Comparison of ENCODE assay signal across 9 cellular contexts in the genomic region with DNA sequence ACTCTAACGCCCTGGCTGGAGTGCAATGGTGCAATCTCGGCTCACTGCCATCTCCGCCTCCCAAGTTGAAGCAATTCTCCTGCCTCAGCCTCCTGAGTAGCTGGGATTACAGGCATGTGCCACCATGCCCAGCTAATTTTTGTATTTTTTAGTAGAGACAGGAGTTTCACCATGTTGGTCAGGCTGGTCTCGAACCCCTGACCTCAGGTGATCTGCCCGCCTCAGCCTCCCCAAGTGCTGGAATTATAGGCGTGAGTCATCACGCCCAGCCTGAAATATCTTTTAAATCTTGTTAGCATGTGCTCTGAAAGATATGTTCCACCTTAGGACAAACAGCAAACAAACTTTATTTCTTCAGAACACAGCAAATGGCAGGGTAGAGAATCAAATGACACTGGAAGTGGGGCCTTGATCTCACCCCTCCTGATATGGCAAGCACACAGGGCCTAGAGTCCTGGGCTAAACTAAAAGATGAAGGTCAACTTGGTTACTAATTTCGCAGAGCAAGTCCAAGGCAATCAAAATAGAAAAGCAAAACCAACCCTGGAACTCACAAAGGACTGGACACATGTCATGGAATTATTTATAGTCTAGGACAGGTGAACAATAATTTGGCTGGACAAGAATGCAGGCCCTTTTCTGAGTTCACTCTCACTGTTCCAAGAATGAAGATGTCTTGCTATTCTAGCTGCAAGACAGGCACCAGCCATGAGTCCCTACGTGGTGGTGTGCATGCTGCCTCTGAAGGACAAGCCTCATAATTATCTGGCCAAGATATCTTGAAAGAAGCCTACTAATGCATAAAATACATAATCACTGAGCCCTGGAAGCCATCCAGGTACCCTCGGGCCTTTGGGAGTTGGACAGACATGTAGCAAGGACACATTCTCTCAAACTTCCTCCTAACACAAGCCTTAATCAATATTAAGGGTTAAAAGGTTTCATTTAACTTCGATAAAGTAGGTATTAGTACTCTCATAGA. TPM values are rescaled to one million over a fixed set of nuclear protein-coding genes. Genes with fewer than 3 reads are reported as not detected.
DNase-seq lines count a peak whose midpoint lies in the region; ATAC-seq and TF ChIP-seq lines count a peak whose summit lies in the region.
"Had no signal": no experiment of that assay in that cellular context is flagged by ENCODE, and none has a peak within 500 bp of the region (broad histone marks: within the 10 kb centered on the region; RNA-seq: fewer than 3 reads in every experiment).

No MANE protein-coding gene starts in this region.

- BruUV-seq in Panc1 (replicated peaks; lab: Mats Ljungman, UMichigan), result no TSS peak

- POLR2A ChIA-PET in Panc1 (lab: Charles Lee), result interaction anchor here (0.6 kb wide), 1 partner anchor 183 kb away, joined by 3 read pairs; no protein-coding TSS in a partner anchor

- H3K36me3 ChIP-seq in Panc1 (ENCODE audit: control insufficient read depth, insufficient read depth, low read length) (no peaks in the 10 kb centered on the region), psoas muscle (ENCODE audit: insufficient read depth in 1 of 2, low read depth in 1 of 2) (no peaks in the 10 kb centered on the region)

- TF ChIP-seq POLR2A in erythroblast (IDR thresholded peaks at IDR 0.05; ENCODE audit: low read length), result no peak

- DNase-seq in Panc1 (ENCODE audit: low read depth, low spot score) (no peak), erythroblast (lab: John Stamatoyannopoulos, UW) (peak; percentile 69 to 75), psoas muscle (no peak), dorsolateral prefrontal cortex (no peak), NCI-H748 (lab: John Stamatoyannopoulos, UW; ENCODE audit: unreplicated experiment) (no peak)
- DNase-seq: NCI-H2107 had no signal

- WGBS in psoas muscle, 3 donors, result 37 to 53% (median 43%) methylated on average over 11 of the region's 11 CpGs

- intact Hi-C loops in Panc1 (cut with micrococcal nuclease; ENCODE audit: unreplicated experiment) (no loop called here), psoas muscle (cut with DNase I) (no loop called here), dorsolateral prefrontal cortex (cut with DNase I) (no loop called here)

- H3K4me3 ChIP-seq in GM08714 (ENCODE audit: low read length), result 0 out of 2 replicates have a peak overlapping the region, but pooled peaks have one; percentile 34
- peak overlapping the region in 1 of 2 experiments; percentile 23; a peak in 1 of 4 replicates for H3K4me3 ChIP-seq in Panc1 (ENCODE audit: low read depth in 2 of 2, low read length in 2 of 2)
- peak overlapping the region; percentile 0 for H3K4me3 ChIP-seq in psoas muscle
- no peak overlapping the region for H3K4me3 ChIP-seq in dorsolateral prefrontal cortex

- in situ Hi-C loops in Panc1 (cut with HindIII; ENCODE audit: low pct_unique_long_range_greater_than_20kb, low sequenced_read_pairs), result no loop called here

- peak overlapping the region; percentile 91 for H3K27ac ChIP-seq in Panc1 (ENCODE audit: low read length)
- peak overlapping the region; percentile 91 for H3K27ac ChIP-seq in psoas muscle
- peak overlapping the region in 15 of 59 donors; percentile 4 to 74 (median 25) for H3K27ac ChIP-seq in dorsolateral prefrontal cortex

- H3K9me3 ChIP-seq in Panc1 (ENCODE audit: control insufficient read depth, insufficient read depth, low read depth, low read length) (no peaks in the 10 kb centered on the region), psoas muscle (no peaks in the 10 kb centered on the region)

- CTCF ChIA-PET in Panc1 (lab: Charles Lee), result interaction anchor here (0.6 kb wide), 1 partner anchor 32 kb away, joined by 3 read pairs; no protein-coding TSS in a partner anchor

- TF ChIP-seq CTCF in Panc1 (IDR thresholded peaks at IDR 0.05) (no peak), psoas muscle (IDR thresholded peaks at IDR 0.05) (no peak), dorsolateral prefrontal cortex (IDR thresholded peaks at IDR 0.05 in 54 of 56, conservative IDR thresholded peaks at IDR 0.05 in 2 of 56; ENCODE audit: low read depth in 1 of 56, partially characterized antibody in 56 of 56) (no peak)

- H3K4me1 ChIP-seq in Panc1 (ENCODE audit: control insufficient read depth, insufficient read depth, low read length), result peaks cover 64% of the 10 kb centered on the region
- H3K4me1 ChIP-seq in psoas muscle, result peaks cover 83% of the 10 kb centered on the region

- H3K27me3 ChIP-seq in Panc1 (ENCODE audit: control insufficient read depth, insufficient read depth, low read length), result no peaks in the 10 kb centered on the region
- no peaks in the 10 kb centered on the region for H3K27me3 ChIP-seq in psoas muscle (ENCODE audit: insufficient read depth in 3 of 3, low read length in 2 of 3)
- no peaks in the 10 kb centered on the region for H3K27me3 ChIP-seq in dorsolateral prefrontal cortex

- ATAC-seq in Panc1 (peak; percentile 56), psoas muscle (peak; percentile 67 to 78 (median 72)), HG02981 (IDR thresholded peaks at IDR 0.05; ENCODE audit: unreplicated experiment) (no peak), HG02571 (IDR thresholded peaks at IDR 0.05; ENCODE audit: unreplicated experiment) (no peak)

RNA-seq across cellular contexts. Expression of gene B4GALT5, which starts 35.6 kb away (rescaled TPM):
- 40.0 TPM for total RNA-seq in Panc1 (2021; ENCODE audit: unreplicated experiment)
- 29.8 TPM for polyA plus RNA-seq in Panc1 (2012; ENCODE audit: insufficient read length)
- 100 to 1,000 TPM in 2 of 4 donors, 10 to 100 TPM in 2; 49.3 to 284 (median 92.5) TPM for total RNA-seq in psoas muscle
- 10 to 100 TPM; 32.0 to 75.3 (median 72.3) TPM for polyA plus RNA-seq in psoas muscle
- 10 to 100 TPM; 24.2 to 52.0 (median 37.1) TPM for total RNA-seq in dorsolateral prefrontal cortex

Comparison
In these comparisons a context has a peak if more than half of its experiments do, and no peak if none do; other contexts are left out.
1. H3K4me3 ChIP-seq: peak in GM08714 (single experiment) and psoas muscle (single experiment); none in dorsolateral prefrontal cortex (0 of 59).
2. ATAC-seq: peak in Panc1 (single experiment) and psoas muscle (4 of 4); none in HG02981 (single experiment) and HG02571 (single experiment).
3. DNase-seq: peak in erythroblast (2 of 2); none in Panc1 (single experiment), psoas muscle (0 of 2), dorsolateral prefrontal cortex (0 of 10) and NCI-H748 (single experiment).